In the genomic region with DNA sequence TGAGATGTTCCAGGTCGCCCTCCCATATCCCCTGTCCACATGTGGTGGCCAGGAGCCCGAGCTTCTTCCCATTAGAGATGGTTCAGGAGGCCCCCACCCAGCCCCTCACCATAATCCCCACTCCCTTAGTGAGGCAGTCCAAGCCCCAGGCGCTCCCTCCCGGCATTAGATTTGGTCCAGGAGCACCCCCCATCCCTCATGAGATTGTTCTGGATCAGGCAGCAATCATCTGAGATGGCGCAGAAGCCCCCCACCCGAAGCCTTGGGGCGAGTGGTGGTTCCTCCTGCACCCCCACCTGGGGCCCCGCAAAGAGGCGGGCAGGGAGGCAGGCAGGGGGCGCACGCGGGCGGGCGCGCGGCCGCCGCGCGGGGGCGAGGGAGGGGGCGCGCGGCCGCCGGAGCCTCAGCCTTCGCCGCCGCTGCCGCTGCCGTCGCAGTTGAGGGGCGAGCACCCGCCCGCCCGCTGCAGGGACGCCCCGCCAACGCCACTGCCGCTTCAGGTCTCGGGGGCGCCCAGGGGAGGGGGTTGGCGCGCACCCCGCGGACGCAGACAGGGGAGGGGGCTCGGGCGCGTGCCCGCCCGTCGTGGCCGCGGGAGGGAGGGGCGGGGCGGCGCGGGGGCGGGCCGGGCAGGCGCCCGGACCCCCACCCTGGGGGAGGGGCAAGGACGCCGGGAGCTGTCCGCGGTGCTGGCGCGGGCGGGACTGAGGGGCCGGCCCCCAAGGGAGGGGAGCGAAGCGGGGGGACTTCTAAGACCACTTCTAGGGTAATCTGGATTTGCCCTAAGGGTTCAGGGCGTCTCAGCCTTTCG, we compare ENCODE assay signal across 8 cellular contexts. TPM values are rescaled to one million over a fixed set of nuclear protein-coding genes. Genes with fewer than 3 reads are reported as not detected.
DNase-seq lines count a peak whose midpoint lies in the region; ATAC-seq and TF ChIP-seq lines count a peak whose summit lies in the region.

No MANE protein-coding gene starts in this region.

- 24% methylated on average over 8 of the region's 75 CpGs for WGBS in SK-N-SH (ENCODE audit: low lambda C conversion rate)
- WGBS in prostate gland = 6% methylated on average over 33 of the region's 75 CpGs

- peaks cover 0 to 11% of the 10 kb centered on the region in 2 experiments; a peak in 1 of 4 replicates for H3K4me1 ChIP-seq in SK-N-SH (ENCODE audit: control insufficient read depth in 1 of 2, insufficient read depth in 2 of 2, low read depth in 1 of 2, low read length in 1 of 2)
- no peaks in the 10 kb centered on the region for H3K4me1 ChIP-seq in prostate gland (replicated peaks)

- no peak for TF ChIP-seq POLR2A in prostate gland (IDR thresholded peaks at IDR 0.05)

- H3K4me3 ChIP-seq in SK-N-SH (ENCODE audit: low read depth in 2 of 2, low read length in 1 of 2) = peak overlapping the region in 1 of 2 experiments; percentile 41; a peak in 2 of 4 replicates
- H3K4me3 ChIP-seq in prostate gland = peak overlapping the region; percentile 30

- DNase-seq in stimulated activated CD4-positive, alpha-beta T cell treated with anti-CD3 and anti-CD28 coated beads, Interleukin-15, amount 100 ng/mL, for 24 hours = peak; percentile 30
- DNase-seq in stimulated activated CD4-positive, alpha-beta T cell treated with anti-CD3 and anti-CD28 coated beads, Interleukin-1b, Interleukin-23, amount 100 ng/mL, for 48 hours = no peak
- DNase-seq in SK-N-SH = peak; percentile 93
- DNase-seq in effector CD4-positive, alpha-beta T cell = peak; percentile 8
- no peak for DNase-seq in prostate gland (ENCODE audit: low spot score)
- DNase-seq in AG08396 (ENCODE audit: low spot score) = no peak

- H3K9me2 ChIP-seq in SK-N-SH = no peaks in the 10 kb centered on the region

- POLR2A ChIA-PET in SK-N-SH (lab: Yijun Ruan, JAX) = no interaction called here

- H3K9me3 ChIP-seq in SK-N-SH (no peaks in the 10 kb centered on the region), prostate gland (no peaks in the 10 kb centered on the region)

- CTCF ChIA-PET in SK-N-SH (lab: Yijun Ruan, JAX) = interaction anchor here (0.6 to 3.7 kb wide), 12 partner anchors 8 to 105 kb away, joined by 3 to 16 read pairs (median 4); partner anchors contain the start of gene LTBP4

- H3F3A ChIP-seq in SK-N-SH (replicated peaks; ENCODE audit: insufficient read depth) = no peaks in the 10 kb centered on the region

- intact Hi-C loops in prostate gland (cut with DNase I) = no loop called here

- no peak for ATAC-seq in HG03521 (IDR thresholded peaks at IDR 0.05; ENCODE audit: unreplicated experiment)
- no peak for ATAC-seq in HG02798 (IDR thresholded peaks at IDR 0.05; ENCODE audit: poor library complexity, unreplicated experiment)

- peak overlapping the region in 1 of 2 experiments; percentile 70; a peak in 1 of 4 replicates for H3K27ac ChIP-seq in SK-N-SH (ENCODE audit: low read depth in 2 of 2, low read length in 1 of 2)
- H3K27ac ChIP-seq in prostate gland = no peak overlapping the region

- TF ChIP-seq EP300 in SK-N-SH (IDR thresholded peaks at IDR 0.05; ENCODE audit: borderline replicate concordance in 1 of 2, low read depth in 1 of 2, low read length in 1 of 2) = no peak

- no peaks in the 10 kb centered on the region for H3K79me2 ChIP-seq in SK-N-SH (ENCODE audit: insufficient read depth)

- TF ChIP-seq RAD21 in SK-N-SH (IDR thresholded peaks at IDR 0.05; ENCODE audit: low read length) = no peak

- H3K27me3 ChIP-seq in SK-N-SH (ENCODE audit: insufficient read depth) (no peaks in the 10 kb centered on the region), prostate gland (replicated peaks; ENCODE audit: insufficient read depth) (no peaks in the 10 kb centered on the region)

- H3K9ac ChIP-seq in SK-N-SH = no peak overlapping the region

- H3K36me3 ChIP-seq in SK-N-SH (replicated peaks in 1 of 2; ENCODE audit: control insufficient read depth in 1 of 2, insufficient read depth in 2 of 2, low read length in 1 of 2) (no peaks in the 10 kb centered on the region), prostate gland (no peaks in the 10 kb centered on the region)

- H2AFZ ChIP-seq in SK-N-SH (ENCODE audit: low read depth) = no peak overlapping the region

- TF ChIP-seq CTCF in SK-N-SH (IDR thresholded peaks at IDR 0.05) = peak; percentile 25; the same call in 1 of the 2 replicates
- TF ChIP-seq CTCF in prostate gland (IDR thresholded peaks at IDR 0.05) = peak in 2 of 4 experiments; percentile 34 to 35

- H4K20me1 ChIP-seq in SK-N-SH (ENCODE audit: insufficient read depth) = no peaks in the 10 kb centered on the region

- 0 out of 2 replicates have a peak overlapping the region, but pooled peaks have one; percentile 67 for H3K4me2 ChIP-seq in SK-N-SH

TF ChIP-seq in SK-N-SH, 30 proteins besides CTCF, POLR2A, EP300 and RAD21:
- TF ChIP-seq TCF12 (IDR thresholded peaks at IDR 0.05) = no peak
- TF ChIP-seq REST (IDR thresholded peaks at IDR 0.05; ENCODE audit: low read depth, low read length) = peak; percentile 95
TF ChIP-seq in SK-N-SH: peak in this region for 1.

RNA-seq across cellular contexts. Expression of gene SHKBP1, which starts 46.4 kb away (rescaled TPM):
- polyA plus RNA-seq in SK-N-SH (2012; rRNA removed) = 49.1 and 62.7 TPM in 2 replicates
- 18.1 and 37.6 TPM in 2 replicates for polyA plus RNA-seq in SK-N-SH (2012; cell fraction: cytosol; rRNA removed)
- 93.4 and 94.6 TPM in 2 replicates for polyA plus RNA-seq in SK-N-SH (2012; cell fraction: nucleus; rRNA removed)
- total RNA-seq in prostate gland = 10 to 100 TPM; 54.6 to 91.6 TPM

Comparison
In these comparisons a context has a peak if more than half of its experiments do, and no peak if none do; other contexts are left out.
1. DNase-seq: peak in stimulated activated CD4-positive, alpha-beta T cell treated with anti-CD3 and anti-CD28 coated beads, Interleukin-15, amount 100 ng/mL, for 24 hours (single experiment), SK-N-SH (single experiment) and effector CD4-positive, alpha-beta T cell (single experiment); none in stimulated activated CD4-positive, alpha-beta T cell treated with anti-CD3 and anti-CD28 coated beads, Interleukin-1b, Interleukin-23, amount 100 ng/mL, for 48 hours (single experiment), prostate gland (single experiment) and AG08396 (single experiment).